In the genomic region with DNA sequence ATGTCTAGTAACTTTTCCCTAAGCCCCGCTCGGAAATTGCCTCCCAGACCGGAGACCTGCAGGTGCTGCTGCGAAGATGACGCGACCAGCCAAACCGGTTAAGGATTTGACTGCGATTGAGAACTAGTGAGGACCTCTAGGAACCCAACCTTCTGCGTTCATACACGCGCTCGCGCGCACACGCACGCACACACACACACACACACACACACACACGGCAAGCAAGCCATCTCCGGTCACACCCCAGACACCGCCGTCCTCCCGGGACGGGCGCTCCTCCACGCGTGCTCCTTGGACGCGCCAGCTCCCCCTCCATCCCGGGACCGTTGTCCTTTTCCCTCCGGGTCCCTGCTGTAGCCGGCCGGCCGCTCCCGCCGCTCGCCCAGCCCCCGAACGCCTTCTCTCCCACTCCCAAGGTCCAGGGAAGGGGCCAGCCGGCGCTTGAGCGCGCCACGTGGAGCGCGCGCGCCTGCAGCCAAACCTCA, we compare ENCODE assay signal across 8 cellular contexts. TPM values are rescaled to one million over a fixed set of nuclear protein-coding genes. Genes with fewer than 3 reads are reported as not detected.
DNase-seq lines count a peak whose midpoint lies in the region; TF ChIP-seq lines count a peak whose summit lies in the region.

No MANE protein-coding gene starts in this region.

- peaks cover 73% of the 10 kb centered on the region for H3K79me2 ChIP-seq in DOHH2 (ENCODE audit: control insufficient read depth, low read length)

- intact Hi-C loops in ovary (cut with DNase I), result loop anchor here (2.0 to 10.0 kb wide), 6 partner anchors 46 to 186 kb away; partner anchors contain the start of gene UCHL3 (in 3 of the 4)

- H3K27ac ChIP-seq in DOHH2 (ENCODE audit: low read depth, low read length) (peak overlapping the region; percentile 85), HEK293 (ENCODE audit: extremely low read depth, low read depth, low read length) (peak overlapping the region; percentile 48; the same call in 1 of the 2 replicates), cardiac muscle cell (no peak overlapping the region), ovary (peak overlapping the region; percentile 78 to 89)

- DNase-seq in NCI-H226 (peak; percentile 12), cardiac muscle cell (ENCODE audit: low read depth in 1 of 2, low spot score in 1 of 2) (peak; percentile 53 to 56), ovary (peak; percentile 61 to 79 (median 69)), NAMALWA (ENCODE audit: low spot score) (no peak), NCI-H2107 treated with DMSO at 0.1 percent for 48 hours (lab: John Stamatoyannopoulos, UW; ENCODE audit: unreplicated experiment) (no peak)
- peak; percentile 12 for DNase-seq in activated naive CD4-positive, alpha-beta T cell treated with anti-CD3 and anti-CD28 coated beads, Interleukin-2, amount 50 U/mL, for 16 hours

- POLR2A ChIA-PET in HEK293 (lab: Yijun Ruan, JAX), result no interaction called here

- H3K27me3 ChIP-seq in DOHH2 (ENCODE audit: control insufficient read depth, low read length), result no peaks in the 10 kb centered on the region
- H3K27me3 ChIP-seq in cardiac muscle cell, result no peaks in the 10 kb centered on the region
- no peaks in the 10 kb centered on the region for H3K27me3 ChIP-seq in ovary

- TF ChIP-seq CTCF in DOHH2 (IDR thresholded peaks at IDR 0.05; ENCODE audit: low read depth, low read length, poor library complexity, severe bottlenecking), result no peak
- no peak; the same call in 1 of the 2 replicates for TF ChIP-seq CTCF in HEK293 (tag by site-specific recombination; IDR thresholded peaks at IDR 0.05)
- TF ChIP-seq CTCF in cardiac muscle cell (IDR thresholded peaks at IDR 0.05; ENCODE audit: low read depth, low read length), result no peak
- TF ChIP-seq CTCF in ovary (IDR thresholded peaks at IDR 0.05), result no peak

- CTCF ChIA-PET in HEK293 (lab: Yijun Ruan, JAX), result no interaction called here

- no peak for TF ChIP-seq POLR2A in ovary (IDR thresholded peaks at IDR 0.05)

- H3K4me1 ChIP-seq in DOHH2 (ENCODE audit: control insufficient read depth, low read length) (peaks cover 46% of the 10 kb centered on the region), HEK293 (ENCODE audit: control insufficient read depth, insufficient read depth, low read length) (no peaks in the 10 kb centered on the region; the same call in 1 of the 2 replicates), cardiac muscle cell (ENCODE audit: low read depth) (peaks cover 9% of the 10 kb centered on the region), ovary (ENCODE audit: insufficient read depth) (peaks cover 11% of the 10 kb centered on the region)

- peak overlapping the region; percentile 90 for H3K4me3 ChIP-seq in DOHH2 (ENCODE audit: low read length)
- peak overlapping the region; percentile 70 for H3K4me3 ChIP-seq in HEK293 (ENCODE audit: low read depth, low read length)
- H3K4me3 ChIP-seq in cardiac muscle cell, result peak overlapping the region; percentile 61
- H3K4me3 ChIP-seq in ovary, result peak overlapping the region; percentile 63

- no peaks in the 10 kb centered on the region for H3K9me3 ChIP-seq in DOHH2 (ENCODE audit: control insufficient read depth, insufficient read depth, low read length)
- no peaks in the 10 kb centered on the region for H3K9me3 ChIP-seq in HEK293 (ENCODE audit: control insufficient read depth, insufficient read depth, low read depth, low read length)
- H3K9me3 ChIP-seq in cardiac muscle cell (ENCODE audit: low read depth), result no peaks in the 10 kb centered on the region
- no peaks in the 10 kb centered on the region for H3K9me3 ChIP-seq in ovary

- peaks cover 39% of the 10 kb centered on the region for H4K20me1 ChIP-seq in DOHH2 (ENCODE audit: control insufficient read depth, insufficient read depth, low read depth, low read length)

- peaks cover 3% of the 10 kb centered on the region; the same call in 1 of the 2 replicates for H3F3A ChIP-seq in DOHH2 (ENCODE audit: control insufficient read depth, insufficient read depth)

- 0 to 1% (median 1%) methylated on average over 43 to 47 of the region's 47 CpGs for WGBS in ovary, 3 donors

- peak overlapping the region; percentile 62 for H3K4me2 ChIP-seq in DOHH2 (ENCODE audit: low read length)

- H3K9me2 ChIP-seq in DOHH2 (replicated peaks; ENCODE audit: control insufficient read depth, low read length), result no peaks in the 10 kb centered on the region

- TF ChIP-seq EP300 in ovary (IDR thresholded peaks at IDR 0.05), result no peak

- H3K36me3 ChIP-seq in DOHH2 (ENCODE audit: control insufficient read depth, low read length), result peaks cover 53% of the 10 kb centered on the region
- no peaks in the 10 kb centered on the region for H3K36me3 ChIP-seq in HEK293 (ENCODE audit: control insufficient read depth in 2 of 2, insufficient read depth in 1 of 2, low read length in 2 of 2)
- H3K36me3 ChIP-seq in cardiac muscle cell, result no peaks in the 10 kb centered on the region
- no peaks in the 10 kb centered on the region for H3K36me3 ChIP-seq in ovary

TF ChIP-seq in HEK293, 187 proteins besides CTCF, POLR2A, EP300 and RAD21 (continues in another document):
- TF ChIP-seq ZNF266 (tag by site-specific recombination; IDR thresholded peaks at IDR 0.05; ENCODE audit: low read depth) (no peak), ZNF664 (tag by site-specific recombination; IDR thresholded peaks at IDR 0.05) (no peak), REPIN1 (tag by site-specific recombination; IDR thresholded peaks at IDR 0.05; ENCODE audit: low read depth) (no peak), ZNF624 (tag by site-specific recombination; IDR thresholded peaks at IDR 0.05) (no peak), ZNF837 (tag by site-specific recombination; IDR thresholded peaks at IDR 0.05) (peak; percentile 87), ZNF404 (tag by site-specific recombination; IDR thresholded peaks at IDR 0.05) (no peak), ZNF658 (tag by site-specific recombination; IDR thresholded peaks at IDR 0.05) (no peak), SETDB1 (IDR thresholded peaks at IDR 0.05; ENCODE audit: insufficient read length, low read length) (no peak), ZNF692 (tag by site-specific recombination; IDR thresholded peaks at IDR 0.05) (peak; percentile 76), ZNF292 (tag by site-specific recombination; IDR thresholded peaks at IDR 0.05; ENCODE audit: borderline replicate concordance, low read depth) (no peak), ZNF548 (tag by site-specific recombination; IDR thresholded peaks at IDR 0.05) (no peak), SCRT1 (tag by site-specific recombination; IDR thresholded peaks at IDR 0.05; ENCODE audit: borderline replicate concordance) (no peak), ZNF513 (tag by site-specific recombination; IDR thresholded peaks at IDR 0.05) (no peak), ZNF626 (tag by site-specific recombination; IDR thresholded peaks at IDR 0.05) (no peak), ZBTB17 (tag by site-specific recombination; IDR thresholded peaks at IDR 0.05) (peak; percentile 83), ZNF140 (tag by site-specific recombination; IDR thresholded peaks at IDR 0.05) (no peak), GLIS2 (tag by site-specific recombination; IDR thresholded peaks at IDR 0.05) (no peak)

RNA-seq across cellular contexts. Expression of gene TBC1D4, which starts 1.2 kb away (rescaled TPM):
- total RNA-seq in cardiac muscle cell, result 43.7 and 45.0 TPM in 2 replicates
- 14.8 and 30.1 TPM in 2 replicates for polyA plus RNA-seq in cardiac muscle cell
- total RNA-seq in ovary, result 10 to 100 TPM; 37.4 to 91.3 (median 53.5) TPM
- polyA plus RNA-seq in ovary, result 10 to 100 TPM; 26.2 to 29.7 TPM

RNA-seq across cellular contexts. Expression of gene COMMD6, which starts 56.9 kb away (rescaled TPM):
- total RNA-seq in cardiac muscle cell (62.3 and 125 TPM in 2 replicates), ovary (100 to 1,000 TPM; 240 to 366 (median 296) TPM)
- polyA plus RNA-seq in cardiac muscle cell (331 and 396 TPM in 2 replicates), ovary (100 to 1,000 TPM; 341 to 373 TPM)

Comparison
In these comparisons a context has a peak if more than half of its experiments do, and no peak if none do; other contexts are left out.
1. DNase-seq: peak in NCI-H226 (single experiment), activated naive CD4-positive, alpha-beta T cell treated with anti-CD3 and anti-CD28 coated beads, Interleukin-2, amount 50 U/mL, for 16 hours (single experiment), cardiac muscle cell (2 of 2) and ovary (5 of 5); none in NAMALWA (single experiment) and NCI-H2107 treated with DMSO at 0.1 percent for 48 hours (single experiment).
2. Peak in every context shown above with its lines, with median percentiles within 50 percentile points of each other: H3K4me3 ChIP-seq.